In the genomic region with DNA sequence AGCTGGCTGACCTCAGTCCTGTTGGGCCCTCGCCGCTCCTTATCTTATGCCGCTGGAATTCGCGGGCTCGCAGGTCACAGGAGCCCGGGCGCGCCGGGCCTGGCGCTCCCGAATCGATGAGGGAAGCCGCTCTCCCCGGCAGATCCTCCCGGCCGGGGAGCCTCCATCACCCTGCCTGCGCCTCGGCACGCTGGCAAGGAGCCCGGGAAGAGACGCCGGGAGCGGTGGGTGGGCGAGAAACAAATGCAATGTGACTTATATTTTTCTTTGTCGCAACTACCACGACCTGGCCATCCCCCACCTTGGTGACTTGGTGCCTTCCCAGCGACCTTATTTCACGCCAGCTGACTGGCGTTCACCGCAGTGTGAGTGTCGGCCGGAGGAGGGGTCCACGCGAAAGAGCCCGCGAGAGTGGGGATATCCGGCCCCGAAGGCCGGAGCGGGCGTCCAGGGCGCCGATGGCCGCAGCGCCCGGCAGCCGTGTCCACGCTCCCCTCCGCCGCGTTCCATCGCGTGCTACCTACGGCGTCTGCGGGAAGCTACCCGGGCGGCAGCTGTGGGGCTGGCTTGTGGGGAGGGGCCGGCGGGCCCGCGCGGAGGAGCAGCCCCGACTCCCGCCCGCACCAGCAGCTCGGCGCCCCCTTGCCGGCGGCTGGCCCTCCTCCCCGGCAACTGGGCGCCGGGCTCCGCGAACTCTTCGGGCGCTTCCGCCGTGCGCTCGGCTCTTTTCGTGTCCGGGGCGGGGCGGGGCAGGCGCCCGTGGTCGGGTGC, we compare ENCODE assay signal across 9 cellular contexts. TPM values are rescaled to one million over a fixed set of nuclear protein-coding genes. Genes with fewer than 3 reads are reported as not detected.
DNase-seq lines count a peak whose midpoint lies in the region; ATAC-seq, FAIRE-seq and TF ChIP-seq lines count a peak whose summit lies in the region.
"Had no signal": no experiment of that assay in that cellular context is flagged by ENCODE, and none has a peak within 500 bp of the region (broad histone marks: within the 10 kb centered on the region; RNA-seq: fewer than 3 reads in every experiment).

No MANE protein-coding gene starts in this region.

- H3K27me3 ChIP-seq in BE2C (no peaks in the 10 kb centered on the region), liver (ENCODE audit: control insufficient read depth in 4 of 4, insufficient read depth in 4 of 4, low read length in 3 of 4) (peaks cover 0 to 3% (median 1%) of the 10 kb centered on the region in 4 donors)

- H3K9me3 ChIP-seq in BE2C, result no peaks in the 10 kb centered on the region
- H3K9me3 ChIP-seq in liver (ENCODE audit: control insufficient read depth in 4 of 4, low read length in 3 of 4), result no peaks in the 10 kb centered on the region

- no peaks in the 10 kb centered on the region for H3K36me3 Mint-ChIP-seq in dendritic cell treated with granulocyte-macrophage colony-stimulating factor and Interleukin-4, amounts not matched to agents 40 ng/mL and 50 ng/mL, for 4 days (ENCODE audit: low read depth)

- DNase-seq in BE2C (peak; percentile 94), GM19239 (ENCODE audit: insufficient read length, low spot score) (peak; percentile 85), NCI-H526 (lab: John Stamatoyannopoulos, UW) (peak; percentile 55 to 92)
- DNase-seq in activated CD4-positive, alpha-beta T cell treated with anti-CD3 and anti-CD28 coated beads, Interleukin-2, amount 50 U/mL, for 24 hours (ENCODE audit: low read depth in 1 of 2, low spot score in 1 of 2), result peak; percentile 72 to 76
- peak; percentile 92 for DNase-seq in stimulated activated CD4-positive, alpha-beta T cell treated with anti-CD3 and anti-CD28 coated beads, Interleukin-4, amount 100 ng/mL, for 1 hour

- TF ChIP-seq RAD21 in liver (IDR thresholded peaks at IDR 0.05), result no peak

- H3K36me3 ChIP-seq in BE2C, result peaks cover 2% of the 10 kb centered on the region
- H3K36me3 ChIP-seq in liver (ENCODE audit: control insufficient read depth in 4 of 4, insufficient read depth in 3 of 4, low read depth in 1 of 4, low read length in 3 of 4), result no peaks in the 10 kb centered on the region

- no peaks in the 10 kb centered on the region for H3K9me3 Mint-ChIP-seq in dendritic cell treated with granulocyte-macrophage colony-stimulating factor and Interleukin-4, amounts not matched to agents 40 ng/mL and 50 ng/mL, for 4 days

- peak overlapping the region; percentile 85 for H3K4me3 ChIP-seq in BE2C (ENCODE audit: low read depth, low read length)
- H3K4me3 ChIP-seq in liver (ENCODE audit: low read depth in 1 of 3, low read length in 3 of 3), result peak overlapping the region; percentile 59 to 91 (median 81)

- H3K9ac ChIP-seq in liver (ENCODE audit: low read depth in 1 of 2, low read length in 2 of 2), result peak overlapping the region; percentile 6 to 80

- TF ChIP-seq CTCF in BE2C (IDR thresholded peaks at IDR 0.05; ENCODE audit: low read depth, low read length) (no peak), liver (IDR thresholded peaks at IDR 0.05; ENCODE audit: low read depth, low read length, missing input control) (no peak)

- H3K27ac ChIP-seq in liver (ENCODE audit: low read depth in 1 of 2, low read length in 2 of 2), result peak overlapping the region; percentile 89 to 95

- H3K4me1 ChIP-seq in BE2C, result no peaks in the 10 kb centered on the region
- peaks cover 2 to 17% (median 13%) of the 10 kb centered on the region in 4 donors for H3K4me1 ChIP-seq in liver (ENCODE audit: control insufficient read depth in 4 of 4, insufficient read depth in 4 of 4, low read length in 3 of 4)

- ATAC-seq in HG03432 (IDR thresholded peaks at IDR 0.05; ENCODE audit: unreplicated experiment), result peak; percentile 82

- H3K4me3 Mint-ChIP-seq in dendritic cell treated with granulocyte-macrophage colony-stimulating factor and Interleukin-4, amounts not matched to agents 40 ng/mL and 50 ng/mL, for 4 days, result peak overlapping the region; percentile 69

- peak overlapping the region; percentile 37 for H3K27ac Mint-ChIP-seq in dendritic cell treated with granulocyte-macrophage colony-stimulating factor and Interleukin-4, amounts not matched to agents 40 ng/mL and 50 ng/mL, for 4 days

- WGBS in liver, result under 1% methylated on average over 89 of the region's 89 CpGs

- FAIRE-seq in GM19239 (lab: Jason Lieb, UNC), result no peak
- FAIRE-seq: TTC549 had no signal

- peaks cover 23% of the 10 kb centered on the region for H3K4me1 Mint-ChIP-seq in dendritic cell treated with granulocyte-macrophage colony-stimulating factor and Interleukin-4, amounts not matched to agents 40 ng/mL and 50 ng/mL, for 4 days (ENCODE audit: low read depth)

- intact Hi-C loops in dendritic cell treated with granulocyte-macrophage colony-stimulating factor and Interleukin-4, amounts not matched to agents 40 ng/mL and 50 ng/mL, for 4 days (cut with micrococcal nuclease), result loop anchor here (2.0 kb wide), 1 partner anchor 45 kb away; no protein-coding TSS in a partner anchor

- peaks cover 71% of the 10 kb centered on the region for H3K27me3 Mint-ChIP-seq in dendritic cell treated with granulocyte-macrophage colony-stimulating factor and Interleukin-4, amounts not matched to agents 40 ng/mL and 50 ng/mL, for 4 days

TF ChIP-seq in liver, 16 proteins besides CTCF, POLR2A, EP300 and RAD21:
- TF ChIP-seq GABPA (IDR thresholded peaks at IDR 0.05 in 1 of 2, conservative IDR thresholded peaks at IDR 0.05 in 1 of 2) (no peak), SP1 (IDR thresholded peaks at IDR 0.05) (peak; percentile 29), HNF4G (IDR thresholded peaks at IDR 0.05) (no peak), NR2F2 (IDR thresholded peaks at IDR 0.05) (peak; percentile 61), RXRA (IDR thresholded peaks at IDR 0.05) (peak in 1 of 2 donors; percentile 68), YY1 (IDR thresholded peaks at IDR 0.05) (peak; percentile 71)
- TF ChIP-seq, protein P1, sequence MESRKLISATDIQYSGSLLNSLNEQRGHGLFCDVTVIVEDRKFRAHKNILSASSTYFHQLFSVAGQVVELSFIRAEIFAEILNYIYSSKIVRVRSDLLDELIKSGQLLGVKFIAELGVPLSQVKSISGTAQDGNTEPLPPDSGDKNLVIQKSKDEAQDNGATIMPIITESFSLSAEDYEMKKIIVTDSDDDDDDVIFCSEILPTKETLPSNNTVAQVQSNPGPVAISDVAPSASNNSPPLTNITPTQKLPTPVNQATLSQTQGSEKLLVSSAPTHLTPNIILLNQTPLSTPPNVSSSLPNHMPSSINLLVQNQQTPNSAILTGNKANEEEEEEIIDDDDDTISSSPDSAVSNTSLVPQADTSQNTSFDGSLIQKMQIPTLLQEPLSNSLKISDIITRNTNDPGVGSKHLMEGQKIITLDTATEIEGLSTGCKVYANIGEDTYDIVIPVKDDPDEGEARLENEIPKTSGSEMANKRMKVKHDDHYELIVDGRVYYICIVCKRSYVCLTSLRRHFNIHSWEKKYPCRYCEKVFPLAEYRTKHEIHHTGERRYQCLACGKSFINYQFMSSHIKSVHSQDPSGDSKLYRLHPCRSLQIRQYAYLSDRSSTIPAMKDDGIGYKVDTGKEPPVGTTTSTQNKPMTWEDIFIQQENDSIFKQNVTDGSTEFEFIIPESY (IDR thresholded peaks at IDR 0.05), result peak; percentile 0

RNA-seq across cellular contexts. Expression of a gene that starts 0.5 kb away (rescaled TPM):
- polyA plus RNA-seq in BE2C (2012; ENCODE audit: insufficient read depth, insufficient read length, low read depth), result 12.2 TPM
- total RNA-seq in liver, result 10 to 100 TPM; 12.1 to 16.0 TPM
- 1 to 10 TPM; 2.2 to 5.7 TPM for polyA plus RNA-seq in liver

Comparison
In these comparisons a context has a peak if more than half of its experiments do, and no peak if none do; other contexts are left out.
1. Peak in every context shown above with its lines: DNase-seq, ATAC-seq, H3K4me3 ChIP-seq and H3K27ac ChIP-seq.